15 cellular contexts compared by ENCODE assay signal in genomic region chr2:236577481-236578410, GRCh38. TPM values are rescaled to one million over a fixed set of nuclear protein-coding genes. Genes with fewer than 3 reads are reported as not detected.
A peak's percentile ranks its signal among the peaks of the same experiment; 100 is the strongest.
DNase-seq lines count a peak whose midpoint lies in the region; ATAC-seq and TF ChIP-seq lines count a peak whose summit lies in the region.
"Had no signal": no experiment of that assay in that cellular context is flagged by ENCODE, and none has a peak within 500 bp of the region (broad histone marks: within the 10 kb centered on the region; RNA-seq: fewer than 3 reads in every experiment).

No MANE protein-coding gene starts in this region.

- H3K27ac Mint-ChIP-seq in nephron = peak overlapping the region; percentile 77 to 93 (median 90)
- H3K27ac Mint-ChIP-seq: activated CD4-positive, alpha-beta memory T cell treated with anti-CD3 and anti-CD28 coated beads, Interleukin-2, amount 10 ng/mL, durations not matched to agents 7 days and 5 days; activated T-cell treated with anti-CD3 and anti-CD28 coated beads, Interleukin-2, amount 50 U/mL, for 72 hours had no signal

- H3K9me3 ChIP-seq in adipocyte (ENCODE audit: control insufficient read depth, low read length) (no peaks in the 10 kb centered on the region), esophagus squamous epithelium (no peaks in the 10 kb centered on the region), thoracic aorta (no peaks in the 10 kb centered on the region)

- peak overlapping the region; percentile 57 for H3K9ac ChIP-seq in adipocyte (ENCODE audit: low read length)
- H3K9ac ChIP-seq: KMS-11 had no signal

- H3K27ac ChIP-seq in esophagus squamous epithelium = peak overlapping the region in 3 of 4 donors; percentile 39 to 76 (median 58)
- H3K27ac ChIP-seq in thoracic aorta = peak overlapping the region; percentile 48 to 65
- H3K27ac ChIP-seq: KMS-11, VCaP had no signal

- H3K4me3 ChIP-seq in adipocyte (ENCODE audit: low read length) (peak overlapping the region; percentile 21), esophagus squamous epithelium (no peak overlapping the region), thoracic aorta (no peak overlapping the region)

- H3K4me1 ChIP-seq in adipocyte (ENCODE audit: control insufficient read depth, insufficient read depth, low read length) (peaks cover 47% of the 10 kb centered on the region), esophagus squamous epithelium (peaks cover 0 to 67% (median 7%) of the 10 kb centered on the region in 3 donors), thoracic aorta (ENCODE audit: control insufficient read depth in 1 of 2, low read depth in 2 of 2) (peaks cover 15 to 70% of the 10 kb centered on the region in 2 donors)

- TF ChIP-seq POLR2A in esophagus squamous epithelium (IDR thresholded peaks at IDR 0.05) = no peak

- H3K36me3 ChIP-seq in adipocyte (ENCODE audit: control insufficient read depth, insufficient read depth, low read length, severe bottlenecking) (peaks cover 24% of the 10 kb centered on the region), esophagus squamous epithelium (peaks cover 0 to 22% (median 12%) of the 10 kb centered on the region in 3 donors), thoracic aorta (peaks cover 20% of the 10 kb centered on the region)

- no peak for TF ChIP-seq CTCF in esophagus squamous epithelium (IDR thresholded peaks at IDR 0.05)
- no peak for TF ChIP-seq CTCF in nephron (IDR thresholded peaks at IDR 0.05; ENCODE audit: unreplicated experiment in 3 of 3)
- TF ChIP-seq CTCF in thoracic aorta (IDR thresholded peaks at IDR 0.05) = no peak

- ATAC-seq in thoracic aorta (ENCODE audit: insufficient number of reproducible peaks, low FRiP score, low read depth) (no peak), GM21515 (IDR thresholded peaks at IDR 0.05; ENCODE audit: unreplicated experiment) (no peak), GM19463 (IDR thresholded peaks at IDR 0.05; ENCODE audit: unreplicated experiment) (no peak)
- ATAC-seq: activated T-cell treated with anti-CD3 and anti-CD28 coated beads, Interleukin-2, amount 50 U/mL, for 72 hours had no signal

- 85 to 90% methylated on average over 17 to 18 of the region's 22 CpGs for WGBS in esophagus squamous epithelium, 2 donors

- peaks cover 9% of the 10 kb centered on the region for H3K27me3 Mint-ChIP-seq in nephron (ENCODE audit: low read depth)
- H3K27me3 Mint-ChIP-seq: activated CD4-positive, alpha-beta memory T cell treated with anti-CD3 and anti-CD28 coated beads, Interleukin-2, amount 10 ng/mL, durations not matched to agents 7 days and 5 days had no signal

- DNase-seq in adipocyte (ENCODE audit: low read depth) (no peak), esophagus squamous epithelium (lab: John Stamatoyannopoulos, UW) (no peak), thoracic aorta (ENCODE audit: low spot score) (no peak), NOMO-1 (lab: John Stamatoyannopoulos, UW; ENCODE audit: unreplicated experiment in 2 of 2) (no peak), DMS153 (lab: John Stamatoyannopoulos, UW) (no peak)
- DNase-seq: activated CD4-positive, alpha-beta memory T cell treated with anti-CD3 and anti-CD28 coated beads, Interleukin-2, amount 10 ng/mL, durations not matched to agents 7 days and 5 days; activated T-cell treated with anti-CD3 and anti-CD28 coated beads, Interleukin-2, amount 50 U/mL, for 72 hours; erythroblast; left cardiac atrium; NCI-H1092 treated with DMSO at 0.1 percent for 48 hours had no signal

- intact Hi-C loops in esophagus squamous epithelium (cut with DNase I) = no loop called here

- H3K4me3 Mint-ChIP-seq in nephron = peak overlapping the region in 1 of 3 experiments; percentile 38
- H3K4me3 Mint-ChIP-seq: activated CD4-positive, alpha-beta memory T cell treated with anti-CD3 and anti-CD28 coated beads, Interleukin-2, amount 10 ng/mL, durations not matched to agents 7 days and 5 days; activated T-cell treated with anti-CD3 and anti-CD28 coated beads, Interleukin-2, amount 50 U/mL, for 72 hours had no signal

- H3K27me3 ChIP-seq in adipocyte (replicated peaks; ENCODE audit: control insufficient read depth, insufficient read depth, low read length) (no peaks in the 10 kb centered on the region), esophagus squamous epithelium (no peaks in the 10 kb centered on the region), thoracic aorta (replicated peaks; ENCODE audit: insufficient read depth) (no peaks in the 10 kb centered on the region)

- H3K4me1 Mint-ChIP-seq in nephron = peaks cover 69% of the 10 kb centered on the region
- H3K4me1 Mint-ChIP-seq: activated CD4-positive, alpha-beta memory T cell treated with anti-CD3 and anti-CD28 coated beads, Interleukin-2, amount 10 ng/mL, durations not matched to agents 7 days and 5 days had no signal

- H3K36me3 Mint-ChIP-seq in nephron (ENCODE audit: low read depth) = peaks cover 57% of the 10 kb centered on the region

- H3K9me3 Mint-ChIP-seq in nephron = no peaks in the 10 kb centered on the region
- H3K9me3 Mint-ChIP-seq: activated CD4-positive, alpha-beta memory T cell treated with anti-CD3 and anti-CD28 coated beads, Interleukin-2, amount 10 ng/mL, durations not matched to agents 7 days and 5 days; activated T-cell treated with anti-CD3 and anti-CD28 coated beads, Interleukin-2, amount 50 U/mL, for 72 hours had no signal

RNA-seq across cellular contexts. Expression of gene ACKR3, which starts 8.1 kb away (rescaled TPM):
- total RNA-seq in esophagus squamous epithelium (10 to 100 TPM in 3 of 4 donors, 1 to 10 TPM in 1; 5.9 to 29.5 (median 24.5) TPM), thoracic aorta (10 to 100 TPM; 68.8 to 68.9 TPM)
